In the genomic region with DNA sequence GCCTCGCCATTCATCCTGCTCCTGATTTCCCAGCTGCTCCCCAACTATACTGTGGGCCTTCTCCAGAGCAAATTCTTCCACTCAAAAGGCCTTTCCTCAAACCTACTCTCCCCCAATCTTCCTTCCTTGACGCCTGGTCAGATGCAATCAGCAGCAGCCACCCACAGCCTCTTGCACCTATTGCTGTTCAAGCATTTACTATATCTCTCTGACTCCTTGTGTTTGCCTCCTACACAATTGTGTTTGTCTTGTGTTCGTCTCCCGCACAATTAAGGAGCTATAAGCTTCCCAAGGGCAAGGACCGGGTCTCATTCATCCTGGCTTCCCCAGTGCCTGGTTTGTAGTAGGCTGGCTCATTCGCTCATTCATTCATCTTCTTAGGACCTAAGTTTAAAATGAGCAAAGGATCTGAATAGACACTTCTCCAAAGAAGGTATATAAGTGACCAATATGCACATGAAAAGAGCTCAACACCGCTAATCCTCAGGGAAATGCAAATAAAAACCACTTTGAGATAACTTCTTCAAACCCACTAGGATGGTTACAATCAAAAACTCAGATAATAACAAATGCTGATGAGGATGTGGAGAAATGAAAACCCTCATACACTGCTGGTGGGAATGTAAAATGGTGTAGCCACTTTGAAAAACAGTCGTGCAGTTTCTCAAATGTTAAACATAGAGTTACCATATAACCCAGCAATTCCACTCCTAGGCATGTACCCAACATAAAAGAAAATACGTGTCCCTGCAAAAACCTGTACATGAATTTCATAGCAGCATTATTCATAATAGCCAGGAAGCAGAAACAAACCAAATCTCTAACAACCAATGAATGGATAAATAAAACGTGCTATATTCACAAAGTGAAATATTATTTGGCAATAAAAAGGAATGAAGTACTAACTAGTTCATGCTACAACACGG, we compare ENCODE assay signal across 1 cellular context.
TF ChIP-seq lines count a peak whose summit lies in the region.

No MANE protein-coding gene starts in this region.

TF ChIP-seq in K562, 482 proteins besides CTCF, POLR2A, EP300 and RAD21 (continued from another document):
- TF ChIP-seq ZNF699 (CRISPR knock-in tag; IDR thresholded peaks at IDR 0.05; ENCODE audit: insufficient replicate concordance) = no peak
- TF ChIP-seq SRSF1 (IDR thresholded peaks at IDR 0.05; ENCODE audit: low read depth, low read length) = no peak
- TF ChIP-seq BRD4 (IDR thresholded peaks at IDR 0.05) = no peak
- no peak for TF ChIP-seq FOSL1 (tag; conservative IDR thresholded peaks at IDR 0.05)
